ENCODE assay signal across 24 cellular contexts in genomic region chr13:112746044-112746443, GRCh38. TPM values are rescaled to one million over a fixed set of nuclear protein-coding genes. Genes with fewer than 3 reads are reported as not detected.
DNase-seq lines count a peak whose midpoint lies in the region; ATAC-seq and TF ChIP-seq lines count a peak whose summit lies in the region.
"Had no signal": no experiment of that assay in that cellular context is flagged by ENCODE, and none has a peak within 500 bp of the region (broad histone marks: within the 10 kb centered on the region; RNA-seq: fewer than 3 reads in every experiment).

No MANE protein-coding gene starts in this region.

- no peak overlapping the region for H3K14ac ChIP-seq in neuronal stem cell (ENCODE audit: low read length)

- no peaks in the 10 kb centered on the region for H3K27me3 Mint-ChIP-seq in activated CD8-positive, alpha-beta T cell treated with anti-CD3 and anti-CD28 coated beads for 36 hours
- H3K27me3 Mint-ChIP-seq: CD8-positive, alpha-beta memory T cell had no signal

- H3K27ac ChIP-seq in heart left ventricle (no peak overlapping the region), VCaP (peak overlapping the region; percentile 41), neuronal stem cell (replicated peaks; ENCODE audit: low read length) (no peak overlapping the region)
- H3K27ac ChIP-seq: PC-9, SK-N-MC had no signal

- H3K79me1 ChIP-seq in neuronal stem cell (ENCODE audit: low read depth, low read length), result peaks cover 13% of the 10 kb centered on the region

- no peak overlapping the region for H4K8ac ChIP-seq in neuronal stem cell (ENCODE audit: low read depth, low read length)

- H2AK5ac ChIP-seq in neuronal stem cell (ENCODE audit: low read depth, low read length), result no peak overlapping the region

- H3K36me3 ChIP-seq in heart left ventricle (no peaks in the 10 kb centered on the region), neuronal stem cell (replicated peaks in 1 of 2; ENCODE audit: control insufficient read depth in 2 of 2, insufficient read depth in 2 of 2, low read length in 2 of 2) (no peaks in the 10 kb centered on the region)
- H3K36me3 ChIP-seq: MG63 had no signal

- H3K27ac Mint-ChIP-seq in activated CD8-positive, alpha-beta T cell treated with anti-CD3 and anti-CD28 coated beads for 36 hours, result no peak overlapping the region

- H2BK5ac ChIP-seq in neuronal stem cell (ENCODE audit: low read length), result no peak overlapping the region

- POLR2A ChIA-PET in activated CD8-positive, alpha-beta T cell treated with anti-CD3 and anti-CD28 coated beads for 36 hours (lab: Charles Lee), result no interaction called here
- POLR2A ChIA-PET in GM10248 (lab: Yijun Ruan, JAX), result no interaction called here

- no peaks in the 10 kb centered on the region for H3K27me3 ChIP-seq in heart left ventricle
- H3K27me3 ChIP-seq in neuronal stem cell (ENCODE audit: control insufficient read depth in 3 of 3, insufficient read depth in 3 of 3, low read depth in 1 of 3, low read length in 3 of 3), result no peaks in the 10 kb centered on the region
- H3K27me3 ChIP-seq: MG63 had no signal

- H3K4ac ChIP-seq in neuronal stem cell (ENCODE audit: low read length), result no peak overlapping the region

- 87 to 92% (median 90%) methylated on average over 29 of the region's 29 CpGs for WGBS in heart left ventricle, 4 donors
- no CpG with 5 or more reads among the region's 29 CpGs for WGBS in neuronal stem cell (ENCODE audit: extremely low coverage in 2 of 2, insufficient read length in 2 of 2, insufficient replicate concordance in 1 of 2), 2 donors

- H3K4me3 Mint-ChIP-seq in activated CD8-positive, alpha-beta T cell treated with anti-CD3 and anti-CD28 coated beads for 36 hours, result no peak overlapping the region
- H3K4me3 Mint-ChIP-seq: CD8-positive, alpha-beta memory T cell had no signal

- peak; percentile 13 for ATAC-seq in Right ventricle myocardium superior (ENCODE audit: poor library complexity)
- no peak for ATAC-seq in heart left ventricle
- no peak for ATAC-seq in activated CD8-positive, alpha-beta T cell treated with anti-CD3 and anti-CD28 coated beads for 36 hours

- no peak overlapping the region for H2BK15ac ChIP-seq in neuronal stem cell (ENCODE audit: low read length)

- H3K18ac ChIP-seq in neuronal stem cell (ENCODE audit: low read length), result peak overlapping the region; percentile 57

- no peak overlapping the region for H3K4me2 ChIP-seq in neuronal stem cell (ENCODE audit: insufficient read depth, low read length, poor library complexity, severe bottlenecking)
- H3K4me2 ChIP-seq: PC-9 had no signal

- H3K9me3 Mint-ChIP-seq in activated CD8-positive, alpha-beta T cell treated with anti-CD3 and anti-CD28 coated beads for 36 hours, result no peaks in the 10 kb centered on the region
- H3K9me3 Mint-ChIP-seq: CD8-positive, alpha-beta memory T cell had no signal

- H2BK120ac ChIP-seq in neuronal stem cell (ENCODE audit: low read depth, low read length), result no peak overlapping the region

- H3K23ac ChIP-seq in neuronal stem cell (ENCODE audit: low read depth, low read length, poor library complexity), result peak overlapping the region; percentile 52

- no peak overlapping the region for H2BK12ac ChIP-seq in neuronal stem cell (ENCODE audit: low read length)

- H2AFZ ChIP-seq in neuronal stem cell (ENCODE audit: low read length), result no peak overlapping the region
- H2AFZ ChIP-seq: PC-9 had no signal

- TF ChIP-seq CTCF in heart left ventricle (IDR thresholded peaks at IDR 0.05), result no peak
- TF ChIP-seq CTCF in VCaP (conservative IDR thresholded peaks at IDR 0.05), result no peak
- TF ChIP-seq CTCF in activated CD8-positive, alpha-beta T cell treated with anti-CD3 and anti-CD28 coated beads for 36 hours (IDR thresholded peaks at IDR 0.05), result no peak
- no peak for TF ChIP-seq CTCF in GM10248 (IDR thresholded peaks at IDR 0.05; ENCODE audit: control extremely low read depth, extremely low read depth, low read depth, missing control alignments)

- no peak overlapping the region for H4K91ac ChIP-seq in neuronal stem cell (ENCODE audit: low read depth, low read length, poor library complexity)

- no peak for TF ChIP-seq POLR2A in heart left ventricle (IDR thresholded peaks at IDR 0.05)

- H3K4me1 Mint-ChIP-seq in activated CD8-positive, alpha-beta T cell treated with anti-CD3 and anti-CD28 coated beads for 36 hours (ENCODE audit: low read depth), result no peaks in the 10 kb centered on the region

- CTCF ChIA-PET in activated CD8-positive, alpha-beta T cell treated with anti-CD3 and anti-CD28 coated beads for 36 hours (lab: Charles Lee), result interaction anchor here (0.7 kb wide), 1 partner anchor 558 kb away, joined by 4 read pairs; no protein-coding TSS in a partner anchor
- CTCF ChIA-PET in GM10248 (lab: Yijun Ruan, JAX), result interaction anchor here (1.4 kb wide), 1 partner anchor 13 kb away, joined by 4 read pairs; no protein-coding TSS in a partner anchor

- DNase-seq in Right ventricle myocardium superior (no peak), heart left ventricle (no peak), neuronal stem cell (ENCODE audit: low spot score) (no peak), NCI-H2227 treated with DMSO at 0.1 percent for 48 hours (lab: John Stamatoyannopoulos, UW) (no peak), GM10248 (ENCODE audit: extremely low spot score) (no peak)
- no peak for DNase-seq in activated CD8-positive, alpha-beta T cell treated with anti-CD3 and anti-CD28 coated beads for 36 hours
- DNase-seq: AML-193; C1 segment of cervical spinal cord; CD8-positive, alpha-beta memory T cell; EL; GF-D8; Kasumi-1; MG63; NCI-H1417; NCI-H1694 treated with DMSO at 0.1 percent for 48 hours; NCI-H2081 treated with DMSO at 0.1 percent for 48 hours; NCI-H2171 treated with DMSO at 0.1 percent for 48 hours; NCI-H446; NCI-H526 treated with DMSO at 0.1 percent for 48 hours; PC-9; RPMI8226; SHP77 treated with DMSO at 0.1 percent for 48 hours had no signal

- H3K9ac ChIP-seq in neuronal stem cell (ENCODE audit: low read depth, low read length, poor library complexity), result no peak overlapping the region

- H3K4me3 ChIP-seq in heart left ventricle, result no peak overlapping the region
- no peak overlapping the region for H3K4me3 ChIP-seq in neuronal stem cell (ENCODE audit: low read length in 2 of 2)
- H3K4me3 ChIP-seq: MG63, PC-9, SK-N-MC had no signal

- peaks cover 0 to 40% (median 21%) of the 10 kb centered on the region in 12 donors for H3K4me1 ChIP-seq in heart left ventricle
- H3K4me1 ChIP-seq in neuronal stem cell (ENCODE audit: control insufficient read depth in 2 of 2, insufficient read depth in 1 of 2, low read depth in 1 of 2, low read length in 2 of 2), result peaks cover 0 to 17% of the 10 kb centered on the region in 2 donors

- H3K9me3 ChIP-seq in heart left ventricle (no peaks in the 10 kb centered on the region), neuronal stem cell (replicated peaks in 1 of 2; ENCODE audit: control insufficient read depth in 2 of 2, insufficient read depth in 1 of 2, low read depth in 1 of 2, low read length in 2 of 2) (no peaks in the 10 kb centered on the region)
- H3K9me3 ChIP-seq: MG63 had no signal

- no peaks in the 10 kb centered on the region for H3K36me3 Mint-ChIP-seq in activated CD8-positive, alpha-beta T cell treated with anti-CD3 and anti-CD28 coated beads for 36 hours (ENCODE audit: low read depth)
- H3K36me3 Mint-ChIP-seq: CD8-positive, alpha-beta memory T cell had no signal

- intact Hi-C loops in Right ventricle myocardium superior (cut with DNase I) (no loop called here), heart left ventricle (cut with DNase I) (no loop called here)
- intact Hi-C loops in activated CD8-positive, alpha-beta T cell treated with anti-CD3 and anti-CD28 coated beads for 36 hours (cut with micrococcal nuclease), result no loop called here

RNA-seq across cellular contexts. Expression of gene ATP11A, which starts 56.2 kb away (rescaled TPM):
- 73.6 TPM for total RNA-seq in Right ventricle myocardium superior
- total RNA-seq in heart left ventricle, result 100 to 1,000 TPM in 5 of 9 donors, 10 to 100 TPM in 4; 51.4 to 146 (median 110) TPM
- polyA plus RNA-seq in heart left ventricle, result 10 to 100 TPM; 20.5 to 91.2 TPM
- 22.9 TPM for polyA plus RNA-seq in neuronal stem cell (2013, experiment 1 of 2)
- polyA plus RNA-seq in neuronal stem cell (2013, experiment 2 of 2), result 23.4 TPM
- 10 to 100 TPM; 28.8 to 30.2 TPM for total RNA-seq in activated CD8-positive, alpha-beta T cell treated with anti-CD3 and anti-CD28 coated beads for 36 hours
